ENCODE assay signal across 1 cellular context in genomic region chr11:114400222-114400973, GRCh38.
TF ChIP-seq lines count a peak whose summit lies in the region.

TSS of gene C11orf71 (minus strand) at chr11:114400511. CDS start at chr11:114400331, 180 bp downstream.
TSS of gene RBM7 (plus strand) at chr11:114400666. CDS start at chr11:114400672, 6 bp downstream.

TF ChIP-seq in HepG2, 621 proteins besides CTCF, POLR2A, EP300 and RAD21 (continued from another document and continues in another):
- TF ChIP-seq POGK (CRISPR knock-in tag; conservative IDR thresholded peaks at IDR 0.05) (peak; percentile 86; the same call in 1 of the 2 replicates), ZNF335 (CRISPR knock-in tag; IDR thresholded peaks at IDR 0.05) (peak; percentile 19; the same call in 1 of the 2 replicates), ATAD3A (CRISPR knock-in tag; IDR thresholded peaks at IDR 0.05) (no peak), FOXP4 (CRISPR knock-in tag; IDR thresholded peaks at IDR 0.05) (peak; percentile 61), ZNF577 (CRISPR knock-in tag; IDR thresholded peaks at IDR 0.05; ENCODE audit: borderline replicate concordance, low read depth) (no peak), ZFYVE20 (CRISPR knock-in tag; IDR thresholded peaks at IDR 0.05; ENCODE audit: borderline replicate concordance, low read depth) (no peak), ZNF224 (CRISPR knock-in tag; IDR thresholded peaks at IDR 0.05) (peak; percentile 89; the same call in 1 of the 2 replicates), HDAC6 (IDR thresholded peaks at IDR 0.05; ENCODE audit: low read depth, low read length) (no peak), ARNTL (CRISPR knock-in tag; IDR thresholded peaks at IDR 0.05) (peak; percentile 45; the same call in 1 of the 2 replicates), MEIS1 (CRISPR knock-in tag; IDR thresholded peaks at IDR 0.05; ENCODE audit: borderline replicate concordance) (no peak), BRF2 (CRISPR knock-in tag; IDR thresholded peaks at IDR 0.05) (no peak), THAP9 (CRISPR knock-in tag; IDR thresholded peaks at IDR 0.05; ENCODE audit: borderline replicate concordance) (peak; percentile 85; the same call in 1 of the 2 replicates), AGO2 (optimal IDR thresholded peaks at IDR 0.05; ENCODE audit: low read depth, low read length) (peak; percentile 86), FOXJ3 (CRISPR knock-in tag; IDR thresholded peaks at IDR 0.05; ENCODE audit: borderline replicate concordance) (no peak), ZNF30 (CRISPR knock-in tag; IDR thresholded peaks at IDR 0.05) (no peak), HOXA7 (CRISPR knock-in tag; IDR thresholded peaks at IDR 0.05) (no peak), ZNF687 (CRISPR knock-in tag; IDR thresholded peaks at IDR 0.05) (peak; percentile 98), TFAP4 (IDR thresholded peaks at IDR 0.05; ENCODE audit: borderline replicate concordance, low read depth) (no peak), HOXA5 (CRISPR knock-in tag; IDR thresholded peaks at IDR 0.05) (peak; percentile 70), SRY (CRISPR knock-in tag; IDR thresholded peaks at IDR 0.05) (peak; percentile 82), ZBTB43 (CRISPR knock-in tag; conservative IDR thresholded peaks at IDR 0.05) (peak; percentile 78; the same call in 1 of the 2 replicates), IKZF4 (CRISPR knock-in tag; IDR thresholded peaks at IDR 0.05; ENCODE audit: borderline replicate concordance, low read depth, not compliant biosample characterization) (no peak), HMGXB3 (CRISPR knock-in tag; IDR thresholded peaks at IDR 0.05; ENCODE audit: borderline replicate concordance) (peak; percentile 31; the same call in 1 of the 2 replicates), ZNF543 (CRISPR knock-in tag; IDR thresholded peaks at IDR 0.05) (peak; percentile 78; the same call in 1 of the 2 replicates), ZNF18 (CRISPR knock-in tag; IDR thresholded peaks at IDR 0.05; ENCODE audit: insufficient replicate concordance) (peak; percentile 77), SRF (IDR thresholded peaks at IDR 0.05; ENCODE audit: low read depth, low read length) (no peak), ZC3H13 (CRISPR knock-in tag; IDR thresholded peaks at IDR 0.05) (0 out of 2 replicates have a peak, but pooled peaks have one; percentile 20), SPEN (CRISPR knock-in tag; IDR thresholded peaks at IDR 0.05; ENCODE audit: low read depth) (peak; percentile 92), RBAK (CRISPR knock-in tag; IDR thresholded peaks at IDR 0.05) (peak; percentile 75; the same call in 1 of the 2 replicates), HNRNPK (IDR thresholded peaks at IDR 0.05; ENCODE audit: low read depth, low read length, poor library complexity, severe bottlenecking) (no peak), TARDBP (CRISPR knock-in tag; IDR thresholded peaks at IDR 0.05) (peak; percentile 50; the same call in 1 of the 2 replicates), ZNF792 (CRISPR knock-in tag; IDR thresholded peaks at IDR 0.05) (peak; percentile 37), FOXP1 (IDR thresholded peaks at IDR 0.05) (no peak), FOXP1 (CRISPR knock-in tag; IDR thresholded peaks at IDR 0.05) (peak; percentile 4; the same call in 1 of the 2 replicates), ATF2 (CRISPR knock-in tag; IDR thresholded peaks at IDR 0.05) (peak; percentile 68; the same call in 1 of the 2 replicates)
